Comparison of ENCODE assay signal across 8 cellular contexts in genomic region chr10:101014966-101015581, GRCh38. TPM values are rescaled to one million over a fixed set of nuclear protein-coding genes. Genes with fewer than 3 reads are reported as not detected.
DNase-seq lines count a peak whose midpoint lies in the region; ATAC-seq and TF ChIP-seq lines count a peak whose summit lies in the region.
"Had no signal": no experiment of that assay in that cellular context is flagged by ENCODE, and none has a peak within 500 bp of the region (broad histone marks: within the 10 kb centered on the region; RNA-seq: fewer than 3 reads in every experiment).

No MANE protein-coding gene starts in this region.

- H3K4me3 ChIP-seq in AG10803 (ENCODE audit: low read length) = no peak overlapping the region
- no peak overlapping the region for H3K4me3 ChIP-seq in epithelial cell of proximal tubule (ENCODE audit: low read depth, low read length)
- H3K4me3 ChIP-seq: mucosa of descending colon, Peyer's patch had no signal

- TF ChIP-seq CTCF in AG10803 (conservative IDR thresholded peaks at IDR 0.05; ENCODE audit: low read length) (no peak), epithelial cell of proximal tubule (conservative IDR thresholded peaks at IDR 0.05; ENCODE audit: low read depth, low read length) (peak; percentile 1)

- DNase-seq in AG10803 (ENCODE audit: low read depth) (peak; percentile 88), Kasumi-1 (lab: John Stamatoyannopoulos, UW) (peak; percentile 49 to 66), epithelial cell of proximal tubule (ENCODE audit: low read depth) (peak; percentile 81), GM19240 (ENCODE audit: insufficient read length, low spot score) (no peak)

- ATAC-seq in GM21528 (IDR thresholded peaks at IDR 0.05; ENCODE audit: low FRiP score, unreplicated experiment) = no peak
- no peak for ATAC-seq in HG03520 (IDR thresholded peaks at IDR 0.05; ENCODE audit: unreplicated experiment)

RNA-seq across cellular contexts. Expression of gene LZTS2, which starts 15.5 kb away (rescaled TPM):
- 77.8 and 81.0 TPM in 2 replicates for total RNA-seq in epithelial cell of proximal tubule

RNA-seq across cellular contexts. Expression of gene PDZD7, which starts 15.9 kb away (rescaled TPM):
- 6.1 and 6.6 TPM in 2 replicates for total RNA-seq in epithelial cell of proximal tubule

RNA-seq across cellular contexts. Expression of gene SFXN3, which starts 16.0 kb away (rescaled TPM):
- 47.6 and 49.5 TPM in 2 replicates for total RNA-seq in epithelial cell of proximal tubule

RNA-seq across cellular contexts. Expression of gene TWNK, which starts 27.7 kb away (rescaled TPM):
- 5.2 and 9.7 TPM in 2 replicates for total RNA-seq in epithelial cell of proximal tubule

RNA-seq across cellular contexts. Expression of gene MRPL43, which starts 27.8 kb away (rescaled TPM):
- 99.6 and 134 TPM in 2 replicates for total RNA-seq in epithelial cell of proximal tubule
